16 cellular contexts compared by ENCODE assay signal in the genomic region with DNA sequence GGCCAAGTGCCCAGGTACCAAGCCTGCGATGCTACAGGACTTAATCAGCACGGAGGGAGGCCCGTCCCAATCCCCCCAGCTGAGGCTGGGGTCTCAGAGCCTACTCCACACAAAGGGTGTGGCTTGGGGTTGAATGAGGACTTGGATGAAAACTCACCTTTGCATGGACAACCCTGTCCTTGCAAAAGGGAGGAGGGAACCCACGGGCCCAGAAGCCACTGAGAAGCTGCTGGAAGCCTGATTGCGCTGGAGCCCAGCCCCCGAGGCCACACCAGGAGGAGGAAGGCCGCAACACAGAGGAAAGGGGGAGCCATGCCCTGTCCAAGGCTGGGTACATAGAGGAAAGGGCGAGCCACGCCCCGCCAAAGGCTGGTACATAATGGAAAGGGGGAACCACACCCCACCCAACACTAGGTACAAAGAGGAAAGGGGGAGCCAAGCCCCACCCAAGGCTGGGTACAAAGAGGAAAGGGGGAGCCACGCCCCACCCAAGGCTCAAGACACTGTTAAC.
A peak's percentile ranks its signal among the peaks of the same experiment; 100 is the strongest.
DNase-seq lines count a peak whose midpoint lies in the region; ATAC-seq and TF ChIP-seq lines count a peak whose summit lies in the region.
"Had no signal": no experiment of that assay in that cellular context is flagged by ENCODE, and none has a peak within 500 bp of the region (broad histone marks: within the 10 kb centered on the region; RNA-seq: fewer than 3 reads in every experiment).

No MANE protein-coding gene starts in this region.

- peaks cover 0 to 19% (median 10%) of the 10 kb centered on the region in 4 donors for H3K4me1 ChIP-seq in tibial artery

- no peak overlapping the region for H3K27ac ChIP-seq in tibial artery
- H3K27ac ChIP-seq: C4-2B had no signal

- H3K27me3 ChIP-seq in tibial artery: no peaks in the 10 kb centered on the region

- H3K36me3 ChIP-seq in tibial artery: no peaks in the 10 kb centered on the region

- intact Hi-C loops in activated CD4-positive, alpha-beta memory T cell treated with anti-CD3 and anti-CD28 coated beads for 36 hours (cut with micrococcal nuclease): no loop called here
- intact Hi-C loops in tibial artery (cut with DNase I; ENCODE audit: low total_unique reads): no loop called here

- no peak overlapping the region for H3K4me3 Mint-ChIP-seq in activated CD4-positive, alpha-beta memory T cell treated with anti-CD3 and anti-CD28 coated beads for 36 hours
- no peak overlapping the region for H3K4me3 Mint-ChIP-seq in activated CD4-positive, alpha-beta memory T cell treated with anti-CD3 and anti-CD28 coated beads, Interleukin-2, amount 10 ng/mL, durations not matched to agents 7 days and 5 days
- no peak overlapping the region for H3K4me3 Mint-ChIP-seq in HFFc6

- no peak for ATAC-seq in HG03045 (IDR thresholded peaks at IDR 0.05; ENCODE audit: unreplicated experiment)
- ATAC-seq: HCT116, K562, PC-3 had no signal

- peaks cover 3% of the 10 kb centered on the region for H3K27me3 Mint-ChIP-seq in activated CD4-positive, alpha-beta memory T cell treated with anti-CD3 and anti-CD28 coated beads for 36 hours
- no peaks in the 10 kb centered on the region for H3K27me3 Mint-ChIP-seq in activated CD4-positive, alpha-beta memory T cell treated with anti-CD3 and anti-CD28 coated beads, Interleukin-2, amount 10 ng/mL, durations not matched to agents 7 days and 5 days
- no peaks in the 10 kb centered on the region; the same call in 1 of the 2 replicates for H3K27me3 Mint-ChIP-seq in HFFc6 (ENCODE audit: insufficient read depth)

- H3K9me3 Mint-ChIP-seq in activated CD4-positive, alpha-beta memory T cell treated with anti-CD3 and anti-CD28 coated beads for 36 hours: no peaks in the 10 kb centered on the region
- H3K9me3 Mint-ChIP-seq in activated CD4-positive, alpha-beta memory T cell treated with anti-CD3 and anti-CD28 coated beads, Interleukin-2, amount 10 ng/mL, durations not matched to agents 7 days and 5 days: no peaks in the 10 kb centered on the region
- H3K9me3 Mint-ChIP-seq in HFFc6: peaks cover 47% of the 10 kb centered on the region

- POLR2A ChIA-PET in activated CD4-positive, alpha-beta memory T cell treated with anti-CD3 and anti-CD28 coated beads for 36 hours (lab: Charles Lee): no interaction called here
- POLR2A ChIA-PET in activated CD4-positive, alpha-beta memory T cell treated with anti-CD3 and anti-CD28 coated beads, Interleukin-2, amount 10 ng/mL, durations not matched to agents 7 days and 5 days (lab: Charles Lee): no interaction called here

- no peak overlapping the region for H3K27ac Mint-ChIP-seq in activated CD4-positive, alpha-beta memory T cell treated with anti-CD3 and anti-CD28 coated beads for 36 hours
- H3K27ac Mint-ChIP-seq in activated CD4-positive, alpha-beta memory T cell treated with anti-CD3 and anti-CD28 coated beads, Interleukin-2, amount 10 ng/mL, durations not matched to agents 7 days and 5 days: no peak overlapping the region
- no peak overlapping the region for H3K27ac Mint-ChIP-seq in HFFc6

- no peak for TF ChIP-seq CTCF in GM20000 (IDR thresholded peaks at IDR 0.05; ENCODE audit: extremely low read depth, missing control alignments)
- no peak for TF ChIP-seq CTCF in tibial artery (IDR thresholded peaks at IDR 0.05)
- TF ChIP-seq CTCF in HFFc6 (IDR thresholded peaks at IDR 0.05): no peak

- no peak overlapping the region for H3K4me3 ChIP-seq in tibial artery
- H3K4me3 ChIP-seq: K562 had no signal

- CTCF ChIA-PET in activated CD4-positive, alpha-beta memory T cell treated with anti-CD3 and anti-CD28 coated beads for 36 hours (lab: Charles Lee): no interaction called here
- CTCF ChIA-PET in activated CD4-positive, alpha-beta memory T cell treated with anti-CD3 and anti-CD28 coated beads, Interleukin-2, amount 10 ng/mL, durations not matched to agents 7 days and 5 days (lab: Charles Lee): no interaction called here

- H3K4me1 Mint-ChIP-seq in activated CD4-positive, alpha-beta memory T cell treated with anti-CD3 and anti-CD28 coated beads for 36 hours (ENCODE audit: low read depth): no peaks in the 10 kb centered on the region
- H3K4me1 Mint-ChIP-seq in activated CD4-positive, alpha-beta memory T cell treated with anti-CD3 and anti-CD28 coated beads, Interleukin-2, amount 10 ng/mL, durations not matched to agents 7 days and 5 days: no peaks in the 10 kb centered on the region
- no peaks in the 10 kb centered on the region for H3K4me1 Mint-ChIP-seq in HFFc6 (ENCODE audit: low read depth)

- H3K9me3 ChIP-seq in tibial artery: no peaks in the 10 kb centered on the region

- peak; percentile 1 for DNase-seq in activated CD4-positive, alpha-beta memory T cell treated with anti-CD3 and anti-CD28 coated beads for 36 hours
- DNase-seq in activated CD4-positive, alpha-beta memory T cell treated with anti-CD3 and anti-CD28 coated beads, Interleukin-2, amount 10 ng/mL, durations not matched to agents 7 days and 5 days: no peak
- DNase-seq in GM20000 (ENCODE audit: low spot score) (peak; percentile 6), mesenteric fat pad (ENCODE audit: low spot score) (peak; percentile 81), tibial artery (peak; percentile 16 to 43), HUDEP-2 (lab: John Stamatoyannopoulos, UW; ENCODE audit: unreplicated experiment in 76 of 76) (no peak), HFFc6 (no peak)
- DNase-seq: COR-L47, NCI-H1436, NCI-H2081 treated with DMSO at 0.1 percent for 48 hours, NCI-H69, PC-3 had no signal

- H3K36me3 Mint-ChIP-seq in activated CD4-positive, alpha-beta memory T cell treated with anti-CD3 and anti-CD28 coated beads for 36 hours: no peaks in the 10 kb centered on the region
- H3K36me3 Mint-ChIP-seq in activated CD4-positive, alpha-beta memory T cell treated with anti-CD3 and anti-CD28 coated beads, Interleukin-2, amount 10 ng/mL, durations not matched to agents 7 days and 5 days (ENCODE audit: low read depth): no peaks in the 10 kb centered on the region
- H3K36me3 Mint-ChIP-seq in HFFc6 (ENCODE audit: low read depth): peaks cover 5% of the 10 kb centered on the region; the same call in 1 of the 2 replicates

Comparison
In these comparisons a context has a peak if more than half of its experiments do, and no peak if none do; other contexts are left out.
1. DNase-seq: peak in activated CD4-positive, alpha-beta memory T cell treated with anti-CD3 and anti-CD28 coated beads for 36 hours (single experiment), GM20000 (single experiment), mesenteric fat pad (single experiment) and tibial artery (2 of 2); none in activated CD4-positive, alpha-beta memory T cell treated with anti-CD3 and anti-CD28 coated beads, Interleukin-2, amount 10 ng/mL, durations not matched to agents 7 days and 5 days (single experiment), HUDEP-2 (0 of 76) and HFFc6 (single experiment).